Comparison of ENCODE assay signal across 9 cellular contexts in the genomic region with DNA sequence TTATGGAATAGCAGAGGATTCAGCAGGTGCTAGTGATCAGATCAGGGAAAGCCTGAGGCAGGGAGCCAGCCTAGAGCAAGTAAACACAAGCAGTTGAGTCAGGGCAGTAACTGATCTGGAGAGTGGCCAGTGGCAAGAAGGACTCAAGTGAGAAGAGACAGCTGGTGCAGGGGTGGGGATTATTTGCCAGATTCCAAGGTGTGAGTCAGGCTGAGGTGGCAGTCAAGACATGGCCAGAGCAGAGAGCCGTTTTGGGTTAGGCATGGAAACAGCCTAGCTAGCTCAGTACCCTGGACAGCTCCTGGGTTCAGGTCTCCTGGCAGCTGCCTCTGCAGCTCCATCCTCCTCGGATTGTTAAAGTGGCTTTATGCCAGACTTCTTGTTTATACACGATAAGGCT.
DNase-seq lines count a peak whose midpoint lies in the region; ATAC-seq and TF ChIP-seq lines count a peak whose summit lies in the region.
"Had no signal": no experiment of that assay in that cellular context is flagged by ENCODE, and none has a peak within 500 bp of the region (broad histone marks: within the 10 kb centered on the region; RNA-seq: fewer than 3 reads in every experiment).

No MANE protein-coding gene starts in this region.

- H3K4me3 Mint-ChIP-seq in Calu3 (ENCODE audit: low read depth, unreplicated experiment) (no peak overlapping the region), type B pancreatic cell (no peak overlapping the region)

- BruUV-seq in Calu3 (replicated peaks; lab: Mats Ljungman, UMichigan), result no TSS peak

- no peak for ATAC-seq in HG03571 (IDR thresholded peaks at IDR 0.05; ENCODE audit: unreplicated experiment)
- ATAC-seq: activated naive CD4-positive, alpha-beta T cell treated with anti-CD3 and anti-CD28 coated beads, Interleukin-2, amount 50 U/mL, for 72 hours had no signal

- intact Hi-C loops in Calu3 (cut with micrococcal nuclease; ENCODE audit: unreplicated experiment), result loop anchor here (1.0 kb wide), 1 partner anchor 125 kb away; no protein-coding TSS in a partner anchor

- no peaks in the 10 kb centered on the region for H3K36me3 Mint-ChIP-seq in Calu3 (ENCODE audit: insufficient read depth, unreplicated experiment)
- no peaks in the 10 kb centered on the region for H3K36me3 Mint-ChIP-seq in type B pancreatic cell
- H3K36me3 Mint-ChIP-seq: activated naive CD4-positive, alpha-beta T cell treated with anti-CD3 and anti-CD28 coated beads, Interleukin-2, amount 50 U/mL, for 72 hours had no signal

- TF ChIP-seq CTCF in Calu3 (IDR thresholded peaks at IDR 0.05; ENCODE audit: unreplicated experiment) (no peak), type B pancreatic cell (conservative IDR thresholded peaks at IDR 0.05) (no peak)

- peaks cover 22% of the 10 kb centered on the region for H3K4me1 Mint-ChIP-seq in Calu3 (ENCODE audit: low read depth, unreplicated experiment)
- no peaks in the 10 kb centered on the region for H3K4me1 Mint-ChIP-seq in type B pancreatic cell (ENCODE audit: unreplicated experiment)

- H3K9me3 Mint-ChIP-seq in Calu3 (ENCODE audit: low read depth, unreplicated experiment) (no peaks in the 10 kb centered on the region), type B pancreatic cell (no peaks in the 10 kb centered on the region)

- CTCF ChIA-PET in Calu3 (lab: Charles Lee), result interaction anchor here (0.6 to 1.3 kb wide), 4 partner anchors 12 to 743 kb away, joined by 3 to 6 read pairs (median 4); a partner anchor contains a TSS

- peak; percentile 96 for DNase-seq in Calu3
- DNase-seq in HuH-7 (ENCODE audit: low spot score), result peak; percentile 61
- peak; percentile 44 for DNase-seq in SW480 (ENCODE audit: low spot score)
- peak; percentile 24 for DNase-seq in glomerular visceral epithelial cell (ENCODE audit: extremely low spot score)
- DNase-seq in type B pancreatic cell (ENCODE audit: extremely low spot score, unreplicated experiment), result peak; percentile 79
- no peak for DNase-seq in NCI-H1436 treated with DMSO at 0.1 percent for 48 hours (lab: John Stamatoyannopoulos, UW)
- DNase-seq in SKM-1 (lab: John Stamatoyannopoulos, UW; ENCODE audit: unreplicated experiment), result no peak

- no peak overlapping the region for H3K27ac Mint-ChIP-seq in Calu3 (ENCODE audit: unreplicated experiment)
- H3K27ac Mint-ChIP-seq in type B pancreatic cell, result no peak overlapping the region
- H3K27ac Mint-ChIP-seq: activated naive CD4-positive, alpha-beta T cell treated with anti-CD3 and anti-CD28 coated beads, Interleukin-2, amount 50 U/mL, for 72 hours had no signal

- H3K27me3 Mint-ChIP-seq in Calu3 (ENCODE audit: unreplicated experiment) (peaks cover 13% of the 10 kb centered on the region), type B pancreatic cell (peaks cover 14% of the 10 kb centered on the region)

Comparison
In these comparisons a context has a peak if more than half of its experiments do, and no peak if none do; other contexts are left out.
1. DNase-seq: peak in Calu3 (single experiment), HuH-7 (single experiment), SW480 (single experiment), glomerular visceral epithelial cell (single experiment) and type B pancreatic cell (single experiment); none in NCI-H1436 treated with DMSO at 0.1 percent for 48 hours (single experiment) and SKM-1 (single experiment).